Comparison of ENCODE assay signal across 1 cellular context in the genomic region with DNA sequence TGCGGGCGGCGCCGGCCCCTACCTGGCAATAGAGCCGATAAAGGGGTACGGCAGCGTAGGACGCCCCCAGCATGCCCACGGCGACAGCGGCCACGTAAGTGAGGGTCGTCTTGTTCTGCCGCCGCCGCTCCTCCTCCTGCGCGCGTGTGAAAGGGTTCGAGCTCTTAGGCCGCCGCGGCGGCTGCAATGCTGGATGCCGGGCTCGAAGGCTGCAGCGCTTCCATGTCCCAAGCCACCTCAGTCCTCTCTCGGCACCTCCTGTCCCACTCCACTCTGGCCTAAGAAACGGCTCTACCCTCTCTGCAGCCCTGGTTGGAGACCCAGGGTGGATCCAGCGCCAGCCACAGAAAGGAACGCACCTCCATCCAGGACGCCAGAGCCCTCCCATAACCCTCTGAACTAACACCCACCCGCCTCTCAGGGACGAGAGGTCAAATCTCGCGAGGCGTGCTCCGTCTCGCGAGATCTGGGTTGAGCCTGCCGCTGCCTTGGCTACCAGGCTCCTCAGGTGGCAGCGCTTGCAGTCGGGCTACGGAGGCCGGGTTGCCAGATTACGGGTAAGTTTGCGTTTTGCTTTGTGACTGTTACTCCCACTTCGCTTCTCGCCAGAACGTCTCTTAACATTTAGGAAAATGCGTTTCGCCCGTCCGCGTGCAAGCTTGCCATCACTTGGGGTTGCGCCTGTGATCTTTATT.
A peak's percentile ranks its signal among the peaks of the same experiment; 100 is the strongest.
TF ChIP-seq lines count a peak whose summit lies in the region.

A gene with protein sequence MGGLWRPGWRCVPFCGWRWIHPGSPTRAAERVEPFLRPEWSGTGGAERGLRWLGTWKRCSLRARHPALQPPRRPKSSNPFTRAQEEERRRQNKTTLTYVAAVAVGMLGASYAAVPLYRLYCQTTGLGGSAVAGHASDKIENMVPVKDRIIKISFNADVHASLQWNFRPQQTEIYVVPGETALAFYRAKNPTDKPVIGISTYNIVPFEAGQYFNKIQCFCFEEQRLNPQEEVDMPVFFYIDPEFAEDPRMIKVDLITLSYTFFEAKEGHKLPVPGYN (minus strand): TSS at position 396 of the 695 bp plus-strand sequence. CDS start 8 bp downstream, at position 388.
A gene with protein sequence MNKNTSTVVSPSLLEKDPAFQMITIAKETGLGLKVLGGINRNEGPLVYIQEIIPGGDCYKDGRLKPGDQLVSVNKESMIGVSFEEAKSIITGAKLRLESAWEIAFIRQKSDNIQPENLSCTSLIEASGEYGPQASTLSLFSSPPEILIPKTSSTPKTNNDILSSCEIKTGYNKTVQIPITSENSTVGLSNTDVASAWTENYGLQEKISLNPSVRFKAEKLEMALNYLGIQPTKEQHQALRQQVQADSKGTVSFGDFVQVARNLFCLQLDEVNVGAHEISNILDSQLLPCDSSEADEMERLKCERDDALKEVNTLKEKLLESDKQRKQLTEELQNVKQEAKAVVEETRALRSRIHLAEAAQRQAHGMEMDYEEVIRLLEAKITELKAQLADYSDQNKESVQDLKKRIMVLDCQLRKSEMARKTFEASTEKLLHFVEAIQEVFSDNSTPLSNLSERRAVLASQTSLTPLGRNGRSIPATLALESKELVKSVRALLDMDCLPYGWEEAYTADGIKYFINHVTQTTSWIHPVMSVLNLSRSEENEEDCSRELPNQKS (plus strand): TSS at position 507 of the 695 bp plus-strand sequence. CDS start 17,455 bp downstream, outside the sequence.

TF ChIP-seq in GM12878, 131 proteins besides CTCF, POLR2A, EP300 and RAD21 (continued from another document and continues in another):
- TF ChIP-seq ZNF384 (IDR thresholded peaks at IDR 0.05; ENCODE audit: borderline replicate concordance, low read depth, low read length) (no peak), SPI1 (IDR thresholded peaks at IDR 0.05; ENCODE audit: borderline replicate concordance, insufficient read depth, low read depth, low read length) (no peak), CHD4 (IDR thresholded peaks at IDR 0.05) (no peak), POLR2AphosphoS2 (IDR thresholded peaks at IDR 0.05; ENCODE audit: low read depth, low read length) (no peak; the same call in 1 of the 2 replicates), RELA (IDR thresholded peaks at IDR 0.05; ENCODE audit: borderline replicate concordance, partially characterized antibody) (peak; percentile 60), CEBPB (IDR thresholded peaks at IDR 0.05; ENCODE audit: borderline replicate concordance in 1 of 2, low read depth in 2 of 2, low read length in 2 of 2) (no peak), MEF2A (IDR thresholded peaks at IDR 0.05; ENCODE audit: insufficient read depth, low read depth, low read length) (no peak), DPF2 (IDR thresholded peaks at IDR 0.05) (no peak), JUNB (IDR thresholded peaks at IDR 0.05) (no peak), CREB1 (IDR thresholded peaks at IDR 0.05; ENCODE audit: low read depth) (peak; percentile 37), RB1 (IDR thresholded peaks at IDR 0.05; ENCODE audit: borderline replicate concordance) (0 out of 2 replicates have a peak, but pooled peaks have one; percentile 21), NR2C2 (IDR thresholded peaks at IDR 0.05; ENCODE audit: borderline replicate concordance, control insufficient read depth, insufficient read length, low read depth) (no peak), FOS (IDR thresholded peaks at IDR 0.05; ENCODE audit: borderline replicate concordance, extremely low read depth, insufficient read length) (no peak), ESRRA (IDR thresholded peaks at IDR 0.05; ENCODE audit: low read length) (no peak), NBN (IDR thresholded peaks at IDR 0.05) (no peak; the same call in 1 of the 2 replicates), SMAD5 (IDR thresholded peaks at IDR 0.05; ENCODE audit: low read depth) (peak; percentile 64), HDAC6 (IDR thresholded peaks at IDR 0.05; ENCODE audit: unreplicated experiment) (no peak), POU2F2 (IDR thresholded peaks at IDR 0.05; ENCODE audit: borderline replicate concordance, low read depth, low read length) (peak; percentile 55; the same call in 1 of the 3 replicates), PAX5 (IDR thresholded peaks at IDR 0.05; ENCODE audit: borderline replicate concordance, low read depth, low read length) (no peak), NR2C1 (IDR thresholded peaks at IDR 0.05) (peak; percentile 72), CHD1 (IDR thresholded peaks at IDR 0.05; ENCODE audit: low read depth, low read length) (no peak), EED (IDR thresholded peaks at IDR 0.05; ENCODE audit: low read depth) (no peak), NFIC (IDR thresholded peaks at IDR 0.05; ENCODE audit: low read depth, low read length) (no peak), MXI1 (IDR thresholded peaks at IDR 0.05; ENCODE audit: low read depth, low read length) (peak; percentile 94; the same call in 1 of the 2 replicates), TCF3 (IDR thresholded peaks at IDR 0.05; ENCODE audit: borderline replicate concordance, insufficient read depth, low read depth, low read length) (0 out of 2 replicates have a peak, but pooled peaks have one; percentile 59), SIX5 (IDR thresholded peaks at IDR 0.05; ENCODE audit: low read depth, low read length, severe bottlenecking) (peak; percentile 31), RFX5 (IDR thresholded peaks at IDR 0.05; ENCODE audit: low read depth, low read length) (no peak), SRF (IDR thresholded peaks at IDR 0.05; ENCODE audit: low read depth in 2 of 2, low read length in 2 of 2) (no peak), CBFB (IDR thresholded peaks at IDR 0.05; ENCODE audit: low read depth) (peak; percentile 100), BRCA1 (IDR thresholded peaks at IDR 0.05; ENCODE audit: low read depth, low read length) (peak; percentile 99), STAT1 (conservative IDR thresholded peaks at IDR 0.05) (no peak), MEF2B (IDR thresholded peaks at IDR 0.05; ENCODE audit: partially characterized antibody, poor library complexity, severe bottlenecking) (peak; percentile 65), HDAC2 (IDR thresholded peaks at IDR 0.05) (no peak), EGR1 (IDR thresholded peaks at IDR 0.05; ENCODE audit: borderline replicate concordance in 1 of 2, low read depth in 2 of 2, low read length in 2 of 2) (no peak; a peak in 1 of 3 replicates), ZZZ3 (IDR thresholded peaks at IDR 0.05; ENCODE audit: control insufficient read depth, insufficient read length, low read depth) (no peak), YBX1 (IDR thresholded peaks at IDR 0.05) (no peak), NFXL1 (IDR thresholded peaks at IDR 0.05; ENCODE audit: borderline replicate concordance) (no peak), KAT2A (conservative IDR thresholded peaks at IDR 0.05; ENCODE audit: control insufficient read depth, low read depth, low read length) (no peak), ZNF24 (IDR thresholded peaks at IDR 0.05) (no peak), YY1 (IDR thresholded peaks at IDR 0.05; ENCODE audit: low read depth, low read length) (peak; percentile 73), CHD2 (IDR thresholded peaks at IDR 0.05; ENCODE audit: borderline replicate concordance, low read depth, low read length) (peak; percentile 100), GABPA (IDR thresholded peaks at IDR 0.05; ENCODE audit: low read depth) (no peak)
- TF ChIP-seq, protein P1, sequence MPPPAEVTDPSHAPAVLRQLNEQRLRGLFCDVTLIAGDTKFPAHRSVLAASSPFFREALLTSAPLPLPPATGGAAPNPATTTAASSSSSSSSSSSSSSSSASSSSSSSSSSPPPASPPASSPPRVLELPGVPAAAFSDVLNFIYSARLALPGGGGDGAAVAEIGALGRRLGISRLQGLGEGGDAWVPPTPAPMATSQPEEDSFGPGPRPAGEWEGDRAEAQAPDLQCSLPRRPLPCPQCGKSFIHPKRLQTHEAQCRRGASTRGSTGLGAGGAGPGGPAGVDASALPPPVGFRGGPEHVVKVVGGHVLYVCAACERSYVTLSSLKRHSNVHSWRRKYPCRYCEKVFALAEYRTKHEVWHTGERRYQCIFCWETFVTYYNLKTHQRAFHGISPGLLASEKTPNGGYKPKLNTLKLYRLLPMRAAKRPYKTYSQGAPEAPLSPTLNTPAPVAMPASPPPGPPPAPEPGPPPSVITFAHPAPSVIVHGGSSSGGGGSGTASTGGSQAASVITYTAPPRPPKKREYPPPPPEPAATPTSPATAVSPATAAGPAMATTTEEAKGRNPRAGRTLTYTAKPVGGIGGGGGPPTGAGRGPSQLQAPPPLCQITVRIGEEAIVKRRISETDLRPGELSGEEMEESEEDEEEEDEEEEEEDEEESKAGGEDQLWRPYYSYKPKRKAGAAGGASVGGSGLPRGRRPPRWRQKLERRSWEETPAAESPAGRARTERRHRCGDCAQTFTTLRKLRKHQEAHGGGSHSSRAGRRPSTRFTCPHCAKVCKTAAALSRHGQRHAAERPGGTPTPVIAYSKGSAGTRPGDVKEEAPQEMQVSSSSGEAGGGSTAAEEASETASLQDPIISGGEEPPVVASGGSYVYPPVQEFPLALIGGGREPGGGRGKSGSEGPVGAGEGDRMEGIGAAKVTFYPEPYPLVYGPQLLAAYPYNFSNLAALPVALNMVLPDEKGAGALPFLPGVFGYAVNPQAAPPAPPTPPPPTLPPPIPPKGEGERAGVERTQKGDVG (CRISPR knock-in tag; IDR thresholded peaks at IDR 0.05) = no peak
- TF ChIP-seq, protein P2, sequence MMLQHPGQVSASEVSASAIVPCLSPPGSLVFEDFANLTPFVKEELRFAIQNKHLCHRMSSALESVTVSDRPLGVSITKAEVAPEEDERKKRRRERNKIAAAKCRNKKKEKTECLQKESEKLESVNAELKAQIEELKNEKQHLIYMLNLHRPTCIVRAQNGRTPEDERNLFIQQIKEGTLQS (IDR thresholded peaks at IDR 0.05; ENCODE audit: borderline replicate concordance, extremely low read depth, low read depth, low read length) = no peak
- TF ChIP-seq, protein P3, sequence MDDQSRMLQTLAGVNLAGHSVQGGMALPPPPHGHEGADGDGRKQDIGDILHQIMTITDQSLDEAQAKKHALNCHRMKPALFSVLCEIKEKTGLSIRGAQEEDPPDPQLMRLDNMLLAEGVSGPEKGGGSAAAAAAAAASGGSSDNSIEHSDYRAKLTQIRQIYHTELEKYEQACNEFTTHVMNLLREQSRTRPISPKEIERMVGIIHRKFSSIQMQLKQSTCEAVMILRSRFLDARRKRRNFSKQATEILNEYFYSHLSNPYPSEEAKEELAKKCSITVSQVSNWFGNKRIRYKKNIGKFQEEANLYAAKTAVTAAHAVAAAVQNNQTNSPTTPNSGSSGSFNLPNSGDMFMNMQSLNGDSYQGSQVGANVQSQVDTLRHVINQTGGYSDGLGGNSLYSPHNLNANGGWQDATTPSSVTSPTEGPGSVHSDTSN (IDR thresholded peaks at IDR 0.05; ENCODE audit: insufficient replicate concordance, low read depth, low read length) = no peak
- TF ChIP-seq, protein P4, sequence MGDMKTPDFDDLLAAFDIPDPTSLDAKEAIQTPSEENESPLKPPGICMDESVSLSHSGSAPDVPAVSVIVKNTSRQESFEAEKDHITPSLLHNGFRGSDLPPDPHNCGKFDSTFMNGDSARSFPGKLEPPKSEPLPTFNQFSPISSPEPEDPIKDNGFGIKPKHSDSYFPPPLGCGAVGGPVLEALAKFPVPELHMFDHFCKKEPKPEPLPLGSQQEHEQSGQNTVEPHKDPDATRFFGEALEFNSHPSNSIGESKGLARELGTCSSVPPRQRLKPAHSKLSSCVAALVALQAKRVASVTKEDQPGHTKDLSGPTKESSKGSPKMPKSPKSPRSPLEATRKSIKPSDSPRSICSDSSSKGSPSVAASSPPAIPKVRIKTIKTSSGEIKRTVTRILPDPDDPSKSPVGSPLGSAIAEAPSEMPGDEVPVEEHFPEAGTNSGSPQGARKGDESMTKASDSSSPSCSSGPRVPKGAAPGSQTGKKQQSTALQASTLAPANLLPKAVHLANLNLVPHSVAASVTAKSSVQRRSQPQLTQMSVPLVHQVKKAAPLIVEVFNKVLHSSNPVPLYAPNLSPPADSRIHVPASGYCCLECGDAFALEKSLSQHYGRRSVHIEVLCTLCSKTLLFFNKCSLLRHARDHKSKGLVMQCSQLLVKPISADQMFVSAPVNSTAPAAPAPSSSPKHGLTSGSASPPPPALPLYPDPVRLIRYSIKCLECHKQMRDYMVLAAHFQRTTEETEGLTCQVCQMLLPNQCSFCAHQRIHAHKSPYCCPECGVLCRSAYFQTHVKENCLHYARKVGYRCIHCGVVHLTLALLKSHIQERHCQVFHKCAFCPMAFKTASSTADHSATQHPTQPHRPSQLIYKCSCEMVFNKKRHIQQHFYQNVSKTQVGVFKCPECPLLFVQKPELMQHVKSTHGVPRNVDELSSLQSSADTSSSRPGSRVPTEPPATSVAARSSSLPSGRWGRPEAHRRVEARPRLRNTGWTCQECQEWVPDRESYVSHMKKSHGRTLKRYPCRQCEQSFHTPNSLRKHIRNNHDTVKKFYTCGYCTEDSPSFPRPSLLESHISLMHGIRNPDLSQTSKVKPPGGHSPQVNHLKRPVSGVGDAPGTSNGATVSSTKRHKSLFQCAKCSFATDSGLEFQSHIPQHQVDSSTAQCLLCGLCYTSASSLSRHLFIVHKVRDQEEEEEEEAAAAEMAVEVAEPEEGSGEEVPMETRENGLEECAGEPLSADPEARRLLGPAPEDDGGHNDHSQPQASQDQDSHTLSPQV (IDR thresholded peaks at IDR 0.05) = no peak
- TF ChIP-seq, protein P5, sequence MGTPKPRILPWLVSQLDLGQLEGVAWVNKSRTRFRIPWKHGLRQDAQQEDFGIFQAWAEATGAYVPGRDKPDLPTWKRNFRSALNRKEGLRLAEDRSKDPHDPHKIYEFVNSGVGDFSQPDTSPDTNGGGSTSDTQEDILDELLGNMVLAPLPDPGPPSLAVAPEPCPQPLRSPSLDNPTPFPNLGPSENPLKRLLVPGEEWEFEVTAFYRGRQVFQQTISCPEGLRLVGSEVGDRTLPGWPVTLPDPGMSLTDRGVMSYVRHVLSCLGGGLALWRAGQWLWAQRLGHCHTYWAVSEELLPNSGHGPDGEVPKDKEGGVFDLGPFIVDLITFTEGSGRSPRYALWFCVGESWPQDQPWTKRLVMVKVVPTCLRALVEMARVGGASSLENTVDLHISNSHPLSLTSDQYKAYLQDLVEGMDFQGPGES (IDR thresholded peaks at IDR 0.05) = no peak
- TF ChIP-seq, protein P6, sequence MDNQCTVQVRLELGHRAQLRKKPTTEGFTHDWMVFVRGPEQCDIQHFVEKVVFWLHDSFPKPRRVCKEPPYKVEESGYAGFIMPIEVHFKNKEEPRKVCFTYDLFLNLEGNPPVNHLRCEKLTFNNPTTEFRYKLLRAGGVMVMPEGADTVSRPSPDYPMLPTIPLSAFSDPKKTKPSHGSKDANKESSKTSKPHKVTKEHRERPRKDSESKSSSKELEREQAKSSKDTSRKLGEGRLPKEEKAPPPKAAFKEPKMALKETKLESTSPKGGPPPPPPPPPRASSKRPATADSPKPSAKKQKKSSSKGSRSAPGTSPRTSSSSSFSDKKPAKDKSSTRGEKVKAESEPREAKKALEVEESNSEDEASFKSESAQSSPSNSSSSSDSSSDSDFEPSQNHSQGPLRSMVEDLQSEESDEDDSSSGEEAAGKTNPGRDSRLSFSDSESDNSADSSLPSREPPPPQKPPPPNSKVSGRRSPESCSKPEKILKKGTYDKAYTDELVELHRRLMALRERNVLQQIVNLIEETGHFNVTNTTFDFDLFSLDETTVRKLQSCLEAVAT (IDR thresholded peaks at IDR 0.05) = no peak
- TF ChIP-seq, protein P7, sequence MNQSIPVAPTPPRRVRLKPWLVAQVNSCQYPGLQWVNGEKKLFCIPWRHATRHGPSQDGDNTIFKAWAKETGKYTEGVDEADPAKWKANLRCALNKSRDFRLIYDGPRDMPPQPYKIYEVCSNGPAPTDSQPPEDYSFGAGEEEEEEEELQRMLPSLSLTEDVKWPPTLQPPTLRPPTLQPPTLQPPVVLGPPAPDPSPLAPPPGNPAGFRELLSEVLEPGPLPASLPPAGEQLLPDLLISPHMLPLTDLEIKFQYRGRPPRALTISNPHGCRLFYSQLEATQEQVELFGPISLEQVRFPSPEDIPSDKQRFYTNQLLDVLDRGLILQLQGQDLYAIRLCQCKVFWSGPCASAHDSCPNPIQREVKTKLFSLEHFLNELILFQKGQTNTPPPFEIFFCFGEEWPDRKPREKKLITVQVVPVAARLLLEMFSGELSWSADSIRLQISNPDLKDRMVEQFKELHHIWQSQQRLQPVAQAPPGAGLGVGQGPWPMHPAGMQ (IDR thresholded peaks at IDR 0.05; ENCODE audit: borderline replicate concordance) = peak; percentile 95
